20 cellular contexts compared by ENCODE assay signal in genomic region chr17:79521225-79521624, GRCh38.
"Had no signal": no experiment of that assay in that cellular context is flagged by ENCODE, and none has a peak within 500 bp of the region (broad histone marks: within the 10 kb centered on the region; RNA-seq: fewer than 3 reads in every experiment).

No MANE protein-coding gene starts in this region.

- H3K9me3 Mint-ChIP-seq: stimulated activated naive B cell treated with anti-CD40 and anti-IgM and Interleukin-4, amounts not matched to agents 10 μg/mL and 1 μg/mL and 100 μg/mL, for 72 hours; stimulated activated naive CD8-positive, alpha-beta T cell treated with anti-CD3 and anti-CD28 coated beads, Interleukin-15, amount 100 ng/mL, for 72 hours had no signal

- H3K36me3 ChIP-seq: colonic mucosa, esophagus muscularis mucosa, gastroesophageal sphincter, sigmoid colon, thoracic aorta, transverse colon, uterus had no signal

- H3K27ac Mint-ChIP-seq: naive thymus-derived CD8-positive, alpha-beta T cell; stimulated activated naive B cell treated with anti-CD40 and anti-IgM and Interleukin-4, amounts not matched to agents 10 μg/mL and 1 μg/mL and 100 μg/mL, for 72 hours; stimulated activated naive CD8-positive, alpha-beta T cell treated with anti-CD3 and anti-CD28 coated beads, Interleukin-15, amount 100 ng/mL, for 72 hours had no signal

- H3K9me3 ChIP-seq: colonic mucosa, esophagus muscularis mucosa, gastroesophageal sphincter, sigmoid colon, thoracic aorta, transverse colon, uterus had no signal

- H3K4me1 Mint-ChIP-seq: naive thymus-derived CD8-positive, alpha-beta T cell; stimulated activated naive B cell treated with anti-CD40 and anti-IgM and Interleukin-4, amounts not matched to agents 10 μg/mL and 1 μg/mL and 100 μg/mL, for 72 hours; stimulated activated naive CD8-positive, alpha-beta T cell treated with anti-CD3 and anti-CD28 coated beads, Interleukin-15, amount 100 ng/mL, for 72 hours had no signal

- DNase-seq: colonic mucosa; dermis blood vessel endothelial cell; effector CD4-positive, alpha-beta T cell; glutamatergic neuron; islet precursor cell; mammary epithelial cell; naive thymus-derived CD8-positive, alpha-beta T cell; sigmoid colon; stimulated activated CD4-positive, alpha-beta T cell treated with anti-CD3 and anti-CD28 coated beads, Interleukin-2, amount 100 ng/mL, for 24 hours; stimulated activated CD4-positive, alpha-beta T cell treated with anti-CD3 and anti-CD28 coated beads, Interleukin-4, amount 100 ng/mL, for 4 hours; stimulated activated naive B cell treated with anti-CD40 and anti-IgM and Interleukin-4, amounts not matched to agents 10 μg/mL and 1 μg/mL and 100 μg/mL, for 72 hours; stimulated activated naive CD8-positive, alpha-beta T cell treated with anti-CD3 and anti-CD28 coated beads, Interleukin-15, amount 100 ng/mL, for 72 hours; transverse colon; uterus had no signal

- H3K27ac ChIP-seq: colonic mucosa, epithelial cell of prostate, esophagus muscularis mucosa, gastroesophageal sphincter, sigmoid colon, skin epidermis, thoracic aorta, transverse colon, uterus had no signal

- H3K4me1 ChIP-seq: colonic mucosa, gastroesophageal sphincter, transverse colon had no signal

- H3K4me3 ChIP-seq: colonic mucosa, esophagus muscularis mucosa, gastroesophageal sphincter, sigmoid colon, skin epidermis, thoracic aorta, transverse colon, uterus had no signal

- H3K4me3 Mint-ChIP-seq: naive thymus-derived CD8-positive, alpha-beta T cell; stimulated activated naive B cell treated with anti-CD40 and anti-IgM and Interleukin-4, amounts not matched to agents 10 μg/mL and 1 μg/mL and 100 μg/mL, for 72 hours; stimulated activated naive CD8-positive, alpha-beta T cell treated with anti-CD3 and anti-CD28 coated beads, Interleukin-15, amount 100 ng/mL, for 72 hours had no signal

- H3K36me3 Mint-ChIP-seq: naive thymus-derived CD8-positive, alpha-beta T cell; stimulated activated naive B cell treated with anti-CD40 and anti-IgM and Interleukin-4, amounts not matched to agents 10 μg/mL and 1 μg/mL and 100 μg/mL, for 72 hours had no signal

- ATAC-seq: gastroesophageal sphincter; left lobe of liver; naive thymus-derived CD8-positive, alpha-beta T cell; stimulated activated naive B cell treated with anti-CD40 and anti-IgM and Interleukin-4, amounts not matched to agents 10 μg/mL and 1 μg/mL and 100 μg/mL, for 72 hours; stimulated activated naive CD8-positive, alpha-beta T cell treated with anti-CD3 and anti-CD28 coated beads, Interleukin-15, amount 100 ng/mL, for 72 hours had no signal

- H3K27me3 ChIP-seq: colonic mucosa, sigmoid colon, uterus had no signal
